ENCODE assay signal across 8 cellular contexts in genomic region chr16:2474877-2475412, GRCh38. TPM values are rescaled to one million over a fixed set of nuclear protein-coding genes. Genes with fewer than 3 reads are reported as not detected.
DNase-seq lines count a peak whose midpoint lies in the region; ATAC-seq and TF ChIP-seq lines count a peak whose summit lies in the region.

TBC1D24 (plus strand) TSS chr16:2475127; CDS start chr16:2496149, 21,022 bp downstream.

- ATAC-seq in GM21576 (IDR thresholded peaks at IDR 0.05; ENCODE audit: unreplicated experiment) (peak; percentile 54), Right ventricle myocardium inferior (peak; percentile 95)

- H3K9me3 ChIP-seq in ovary: no peaks in the 10 kb centered on the region
- H3K9me3 ChIP-seq in testis: no peaks in the 10 kb centered on the region

- DNase-seq in DMS114 treated with DMSO at 0.1 percent for 48 hours (lab: John Stamatoyannopoulos, UW; ENCODE audit: unreplicated experiment) (peak; percentile 36), LoVo (ENCODE audit: low spot score) (peak; percentile 84), T follicular helper cell (ENCODE audit: low read depth) (peak; percentile 53), Right ventricle myocardium inferior (ENCODE audit: missing footprints) (peak; percentile 93), ovary (peak; percentile 84 to 92 (median 89)), testis (peak; percentile 89)
- peak; percentile 61 for DNase-seq in activated naive CD8-positive, alpha-beta T cell treated with anti-CD3 and anti-CD28 coated beads, Interleukin-2, amount 50 U/mL, for 16 hours (ENCODE audit: low read depth, low spot score)

- no peak for TF ChIP-seq EP300 in ovary (IDR thresholded peaks at IDR 0.05)

- H3K4me3 ChIP-seq in ovary: peak within 1 kb of the TSS; percentile 62
- peak within 1 kb of the TSS; percentile 69 to 71 for H3K4me3 ChIP-seq in testis

- 0 to 1% (median 0%) methylated on average over 7 to 77 of the region's 77 CpGs for WGBS in ovary, 3 donors
- WGBS in testis, 2 donors: 0% methylated on average over 12 of the region's 77 CpGs; no CpG with 5 or more reads in 1 of the 2 donors

- H3K27ac ChIP-seq in ovary: no peak within 1 kb of the TSS
- H3K27ac ChIP-seq in testis: peak within 1 kb of the TSS; percentile 75 to 86

- TF ChIP-seq CTCF in ovary (IDR thresholded peaks at IDR 0.05): no peak
- no peak for TF ChIP-seq CTCF in testis (IDR thresholded peaks at IDR 0.05)

- peaks cover 6% of the 10 kb centered on the region for H3K27me3 ChIP-seq in ovary
- H3K27me3 ChIP-seq in testis: no peaks in the 10 kb centered on the region

- peaks cover 9% of the 10 kb centered on the region for H3K4me1 ChIP-seq in ovary (ENCODE audit: insufficient read depth)
- peaks cover 23% of the 10 kb centered on the region for H3K4me1 ChIP-seq in testis

- TF ChIP-seq POLR2A in ovary (IDR thresholded peaks at IDR 0.05) (no peak), testis (IDR thresholded peaks at IDR 0.05) (no peak)

- H3K36me3 ChIP-seq in ovary: no peaks in the 10 kb centered on the region
- H3K36me3 ChIP-seq in testis (ENCODE audit: low read depth, missing control alignments): no peaks in the 10 kb centered on the region

- intact Hi-C loops in Right ventricle myocardium inferior (cut with DNase I): loop anchor here (2.0 kb wide), 1 partner anchor 26 kb away; no protein-coding TSS in a partner anchor
- intact Hi-C loops in ovary (cut with DNase I): no loop called here
- intact Hi-C loops in testis (cut with DNase I; ENCODE audit: low total_unique reads): no loop called here

RNA-seq across cellular contexts. Expression of gene TBC1D24, which starts in this region (rescaled TPM):
- total RNA-seq in Right ventricle myocardium inferior: 14.8 TPM
- total RNA-seq in ovary: 1 to 10 TPM; 2.5 to 8.1 (median 6.7) TPM
- 1 to 10 TPM; 1.9 to 2.3 TPM for polyA plus RNA-seq in ovary
- 10 to 100 TPM; 11.2 to 13.5 TPM for total RNA-seq in testis
- polyA plus RNA-seq in testis (ENCODE audit: insufficient read depth, low read depth, low replicate concordance): 5.3 TPM

Comparison
In these comparisons a context has a peak if more than half of its experiments do, and no peak if none do; other contexts are left out.
1. DNase-seq: peak in every context shown above with its lines; median percentile 93 in Right ventricle myocardium inferior; 89 in ovary; 89 in testis; 84 in LoVo; 61 in activated naive CD8-positive, alpha-beta T cell treated with anti-CD3 and anti-CD28 coated beads, Interleukin-2, amount 50 U/mL, for 16 hours; 53 in T follicular helper cell; 36 in DMS114 treated with DMSO at 0.1 percent for 48 hours.
2. H3K27ac ChIP-seq: peak in testis (2 of 2); none in ovary (0 of 2).